19 cellular contexts compared by ENCODE assay signal in the genomic region with DNA sequence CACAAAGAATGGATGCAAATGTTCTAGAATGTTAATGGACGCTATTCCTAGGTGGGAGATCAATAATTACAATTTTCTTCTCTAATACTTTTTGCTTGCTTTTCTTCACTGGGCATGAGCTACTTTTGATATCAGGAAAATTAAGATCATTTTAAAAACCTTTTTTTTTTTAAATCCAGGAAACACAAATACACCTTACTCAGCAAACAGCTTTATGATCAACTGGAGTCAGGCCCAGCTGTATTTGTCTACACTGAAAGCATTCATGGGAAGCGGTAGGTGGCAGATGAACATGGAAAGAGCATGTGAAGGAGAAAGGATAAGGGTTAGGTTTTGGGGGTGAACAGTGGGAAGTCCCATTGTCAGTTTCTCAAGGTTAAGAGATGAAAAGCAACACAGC.
DNase-seq lines count a peak whose midpoint lies in the region; ATAC-seq lines count a peak whose summit lies in the region.
"Had no signal": no experiment of that assay in that cellular context is flagged by ENCODE, and none has a peak within 500 bp of the region (broad histone marks: within the 10 kb centered on the region; RNA-seq: fewer than 3 reads in every experiment).

No MANE protein-coding gene starts in this region.

- peak overlapping the region; percentile 91 for H3K27ac Mint-ChIP-seq in activated CD4-positive, alpha-beta memory T cell treated with anti-CD3 and anti-CD28 coated beads, Interleukin-2, amount 10 ng/mL, durations not matched to agents 7 days and 5 days
- H3K27ac Mint-ChIP-seq in activated CD4-positive, alpha-beta memory T cell treated with anti-CD3 and anti-CD28 coated beads for 36 hours, result no peak overlapping the region
- peak overlapping the region in 6 of 7 donors; percentile 29 to 92 (median 80) for H3K27ac Mint-ChIP-seq in CD4-positive, alpha-beta memory T cell
- peak overlapping the region; percentile 98 for H3K27ac Mint-ChIP-seq in T-helper 17 cell
- peak overlapping the region; percentile 69 to 91 for H3K27ac Mint-ChIP-seq in effector memory CD8-positive, alpha-beta T cell
- H3K27ac Mint-ChIP-seq: B cell had no signal

- no peak overlapping the region for H3K27ac ChIP-seq in CD4-positive, alpha-beta memory T cell (ENCODE audit: low read depth, low read length)
- H3K27ac ChIP-seq: BLaER1 treated with 17β-estradiol and CSF1 and Interleukin-3, amounts not matched to agents 10 nM and 100 nM; GM23248; HL-60 had no signal

- DNase-seq in activated CD4-positive, alpha-beta memory T cell treated with anti-CD3 and anti-CD28 coated beads, Interleukin-2, amount 10 ng/mL, durations not matched to agents 7 days and 5 days, result no peak
- no peak for DNase-seq in activated CD4-positive, alpha-beta memory T cell treated with anti-CD3 and anti-CD28 coated beads for 36 hours
- no peak for DNase-seq in CD4-positive, alpha-beta memory T cell
- DNase-seq in T-helper 17 cell, result no peak
- DNase-seq in effector memory CD8-positive, alpha-beta T cell, result no peak
- DNase-seq in UCSD-AML1 (lab: John Stamatoyannopoulos, UW; ENCODE audit: unreplicated experiment), result no peak
- DNase-seq in retina, result no peak
- no peak for DNase-seq in hippocampal formation (lab: John Stamatoyannopoulos, UW)
- DNase-seq: 8988T, Caco-2, DMS153, DMS79, GDM1, GM23248, HCEC 1CT had no signal

- no peaks in the 10 kb centered on the region for H3K27me3 ChIP-seq in CD4-positive, alpha-beta memory T cell (ENCODE audit: insufficient read depth, low read length)
- H3K27me3 ChIP-seq: BLaER1 treated with 17β-estradiol and CSF1 and Interleukin-3, amounts not matched to agents 10 nM and 100 nM had no signal

- H3K4me3 ChIP-seq in CD4-positive, alpha-beta memory T cell (ENCODE audit: low read length in 2 of 2), result no peak overlapping the region
- H3K4me3 ChIP-seq: BLaER1 treated with 17β-estradiol and CSF1 and Interleukin-3, amounts not matched to agents 10 nM and 100 nM; GM23248 had no signal

- no peaks in the 10 kb centered on the region for H3K9me3 ChIP-seq in CD4-positive, alpha-beta memory T cell (ENCODE audit: control insufficient read depth in 1 of 2, low read length in 2 of 2)
- H3K9me3 ChIP-seq in T-helper 17 cell (ENCODE audit: control insufficient read depth, low read length, poor library complexity, severe bottlenecking), result no peaks in the 10 kb centered on the region
- H3K9me3 ChIP-seq: BLaER1 treated with 17β-estradiol and CSF1 and Interleukin-3, amounts not matched to agents 10 nM and 100 nM; Caco-2 had no signal

- CTCF ChIA-PET in activated CD4-positive, alpha-beta memory T cell treated with anti-CD3 and anti-CD28 coated beads, Interleukin-2, amount 10 ng/mL, durations not matched to agents 7 days and 5 days (lab: Charles Lee), result interaction anchor here (1.0 to 4.8 kb wide), 2 partner anchors 24 to 161 kb away, joined by 3 to 22 read pairs; no protein-coding TSS in a partner anchor
- CTCF ChIA-PET in activated CD4-positive, alpha-beta memory T cell treated with anti-CD3 and anti-CD28 coated beads for 36 hours (lab: Charles Lee), result no interaction called here
- CTCF ChIA-PET in CD4-positive, alpha-beta memory T cell (lab: Charles Lee; ENCODE audit: partially characterized antibody), result interaction anchor here (1.0 to 2.6 kb wide), 2 partner anchors 23 to 25 kb away, joined by 3 to 8 read pairs; no protein-coding TSS in a partner anchor

- POLR2A ChIA-PET in activated CD4-positive, alpha-beta memory T cell treated with anti-CD3 and anti-CD28 coated beads, Interleukin-2, amount 10 ng/mL, durations not matched to agents 7 days and 5 days (lab: Charles Lee), result no interaction called here
- POLR2A ChIA-PET in activated CD4-positive, alpha-beta memory T cell treated with anti-CD3 and anti-CD28 coated beads for 36 hours (lab: Charles Lee), result no interaction called here
- POLR2A ChIA-PET in CD4-positive, alpha-beta memory T cell (lab: Charles Lee; ENCODE audit: partially characterized antibody), result interaction anchor here (1.1 kb wide), 1 partner anchor 10 kb away, joined by 3 read pairs; no protein-coding TSS in a partner anchor

- intact Hi-C loops in activated CD4-positive, alpha-beta memory T cell treated with anti-CD3 and anti-CD28 coated beads for 36 hours (cut with micrococcal nuclease), result no loop called here
- intact Hi-C loops in CD4-positive, alpha-beta memory T cell (cut with micrococcal nuclease), result no loop called here

- peaks cover 64% of the 10 kb centered on the region for H3K36me3 Mint-ChIP-seq in activated CD4-positive, alpha-beta memory T cell treated with anti-CD3 and anti-CD28 coated beads, Interleukin-2, amount 10 ng/mL, durations not matched to agents 7 days and 5 days (ENCODE audit: low read depth)
- peaks cover 46% of the 10 kb centered on the region for H3K36me3 Mint-ChIP-seq in activated CD4-positive, alpha-beta memory T cell treated with anti-CD3 and anti-CD28 coated beads for 36 hours
- H3K36me3 Mint-ChIP-seq in CD4-positive, alpha-beta memory T cell, result peaks cover 60 to 77% of the 10 kb centered on the region in 2 donors
- peaks cover 22% of the 10 kb centered on the region for H3K36me3 Mint-ChIP-seq in T-helper 17 cell (ENCODE audit: low read depth)
- peaks cover 92% of the 10 kb centered on the region for H3K36me3 Mint-ChIP-seq in effector memory CD8-positive, alpha-beta T cell (ENCODE audit: insufficient read depth)

- no peaks in the 10 kb centered on the region for H3K27me3 Mint-ChIP-seq in activated CD4-positive, alpha-beta memory T cell treated with anti-CD3 and anti-CD28 coated beads, Interleukin-2, amount 10 ng/mL, durations not matched to agents 7 days and 5 days
- no peaks in the 10 kb centered on the region for H3K27me3 Mint-ChIP-seq in activated CD4-positive, alpha-beta memory T cell treated with anti-CD3 and anti-CD28 coated beads for 36 hours
- no peaks in the 10 kb centered on the region for H3K27me3 Mint-ChIP-seq in CD4-positive, alpha-beta memory T cell
- no peaks in the 10 kb centered on the region for H3K27me3 Mint-ChIP-seq in T-helper 17 cell
- no peaks in the 10 kb centered on the region for H3K27me3 Mint-ChIP-seq in effector memory CD8-positive, alpha-beta T cell
- H3K27me3 Mint-ChIP-seq: B cell, IgD-negative memory B cell had no signal

- peaks cover 19% of the 10 kb centered on the region for H3K4me1 ChIP-seq in CD4-positive, alpha-beta memory T cell (ENCODE audit: insufficient read depth, low read length)
- H3K4me1 ChIP-seq: Caco-2 had no signal

- H3K36me3 ChIP-seq in CD4-positive, alpha-beta memory T cell (ENCODE audit: insufficient read depth, low read length), result peaks cover 46% of the 10 kb centered on the region

- no peak overlapping the region for H3K4me3 Mint-ChIP-seq in activated CD4-positive, alpha-beta memory T cell treated with anti-CD3 and anti-CD28 coated beads, Interleukin-2, amount 10 ng/mL, durations not matched to agents 7 days and 5 days
- H3K4me3 Mint-ChIP-seq in activated CD4-positive, alpha-beta memory T cell treated with anti-CD3 and anti-CD28 coated beads for 36 hours, result no peak overlapping the region
- peak overlapping the region in 3 of 8 donors; percentile 17 to 48 (median 35) for H3K4me3 Mint-ChIP-seq in CD4-positive, alpha-beta memory T cell
- H3K4me3 Mint-ChIP-seq in T-helper 17 cell, result peak overlapping the region; percentile 47
- peak overlapping the region in 1 of 2 donors; percentile 51 for H3K4me3 Mint-ChIP-seq in effector memory CD8-positive, alpha-beta T cell
- H3K4me3 Mint-ChIP-seq: B cell, IgD-negative memory B cell had no signal

- H3K4me1 Mint-ChIP-seq in activated CD4-positive, alpha-beta memory T cell treated with anti-CD3 and anti-CD28 coated beads, Interleukin-2, amount 10 ng/mL, durations not matched to agents 7 days and 5 days, result peaks cover 30% of the 10 kb centered on the region
- peaks cover 8% of the 10 kb centered on the region for H3K4me1 Mint-ChIP-seq in activated CD4-positive, alpha-beta memory T cell treated with anti-CD3 and anti-CD28 coated beads for 36 hours (ENCODE audit: low read depth)
- peaks cover 12 to 37% (median 20%) of the 10 kb centered on the region in 4 donors for H3K4me1 Mint-ChIP-seq in CD4-positive, alpha-beta memory T cell
- peaks cover 35% of the 10 kb centered on the region for H3K4me1 Mint-ChIP-seq in T-helper 17 cell
- peaks cover 0 to 30% of the 10 kb centered on the region in 2 donors for H3K4me1 Mint-ChIP-seq in effector memory CD8-positive, alpha-beta T cell (ENCODE audit: low read depth in 2 of 2)
- H3K4me1 Mint-ChIP-seq: B cell had no signal

- no peaks in the 10 kb centered on the region for H3K9me3 Mint-ChIP-seq in activated CD4-positive, alpha-beta memory T cell treated with anti-CD3 and anti-CD28 coated beads, Interleukin-2, amount 10 ng/mL, durations not matched to agents 7 days and 5 days
- H3K9me3 Mint-ChIP-seq in activated CD4-positive, alpha-beta memory T cell treated with anti-CD3 and anti-CD28 coated beads for 36 hours, result no peaks in the 10 kb centered on the region
- peaks cover 0 to 5% (median 0%) of the 10 kb centered on the region in 8 donors for H3K9me3 Mint-ChIP-seq in CD4-positive, alpha-beta memory T cell
- no peaks in the 10 kb centered on the region for H3K9me3 Mint-ChIP-seq in effector memory CD8-positive, alpha-beta T cell
- H3K9me3 Mint-ChIP-seq: IgD-negative memory B cell had no signal

- ATAC-seq in T-helper 17 cell, result no peak
- no peak for ATAC-seq in effector memory CD8-positive, alpha-beta T cell (replicated peaks)
